ENCODE assay signal across 1 cellular context in genomic region chr16:28538733-28539596, GRCh38.
TF ChIP-seq lines count a peak whose summit lies in the region.

TSS of gene NUPR1 (minus strand) at chr16:28538974. CDS start at chr16:28538907, 67 bp downstream.

TF ChIP-seq in K562, 482 proteins besides CTCF, POLR2A, EP300 and RAD21 (continued from another document and continues in another):
- TF ChIP-seq ID3 (CRISPR knock-in tag; IDR thresholded peaks at IDR 0.05), result no peak
- TF ChIP-seq ID3 (tag; IDR thresholded peaks at IDR 0.05), result 0 out of 2 replicates have a peak, but pooled peaks have one; percentile 45
- no peak for TF ChIP-seq ZNF444 (CRISPR knock-in tag; IDR thresholded peaks at IDR 0.05)
- TF ChIP-seq PREB (CRISPR knock-in tag; IDR thresholded peaks at IDR 0.05), result no peak
- TF ChIP-seq ZKSCAN8 (CRISPR knock-in tag; IDR thresholded peaks at IDR 0.05), result no peak; the same call in 1 of the 2 replicates
- peak; percentile 66; the same call in 1 of the 2 replicates for TF ChIP-seq ATF7 (IDR thresholded peaks at IDR 0.05)
- no peak for TF ChIP-seq FOXM1 (IDR thresholded peaks at IDR 0.05; ENCODE audit: low read depth)
- TF ChIP-seq FOXM1 (CRISPR knock-in tag; IDR thresholded peaks at IDR 0.05; ENCODE audit: low read depth), result no peak
- TF ChIP-seq VEZF1 (CRISPR knock-in tag; IDR thresholded peaks at IDR 0.05), result 0 out of 2 replicates have a peak, but pooled peaks have one; percentile 7
- TF ChIP-seq SMC3 (conservative IDR thresholded peaks at IDR 0.05; ENCODE audit: insufficient read depth, low read depth, low read length), result no peak
- no peak for TF ChIP-seq RBM39 (optimal IDR thresholded peaks at IDR 0.05; ENCODE audit: low read depth, low read length)
- no peak; the same call in 1 of the 2 replicates for TF ChIP-seq TOE1 (IDR thresholded peaks at IDR 0.05; ENCODE audit: borderline replicate concordance)
- no peak for TF ChIP-seq TOE1 (CRISPR knock-in tag; IDR thresholded peaks at IDR 0.05; ENCODE audit: borderline replicate concordance, low read depth)
- TF ChIP-seq GATAD2A (IDR thresholded peaks at IDR 0.05), result no peak
- peak; percentile 76 for TF ChIP-seq CEBPB (tag; IDR thresholded peaks at IDR 0.05)
- peak; percentile 64; the same call in 1 of the 2 replicates for TF ChIP-seq ZNF644 (tag; IDR thresholded peaks at IDR 0.05; ENCODE audit: low read depth)
- no peak for TF ChIP-seq ZBTB49 (CRISPR knock-in tag; IDR thresholded peaks at IDR 0.05; ENCODE audit: borderline replicate concordance)
- no peak for TF ChIP-seq FOXP1 (CRISPR knock-in tag; IDR thresholded peaks at IDR 0.05)
- TF ChIP-seq AFF4 (CRISPR knock-in tag; IDR thresholded peaks at IDR 0.05), result no peak
- TF ChIP-seq ZHX1 (conservative IDR thresholded peaks at IDR 0.05; ENCODE audit: low read length), result no peak
- no peak for TF ChIP-seq HMGXB4 (CRISPR knock-in tag; IDR thresholded peaks at IDR 0.05)
- peak in 1 of 2 experiments; percentile 31; a peak in 1 of 4 replicates for TF ChIP-seq MAZ (CRISPR knock-in tag; conservative IDR thresholded peaks at IDR 0.05 in 1 of 2, IDR thresholded peaks at IDR 0.05 in 1 of 2)
- TF ChIP-seq ZFP1 (CRISPR knock-in tag; IDR thresholded peaks at IDR 0.05), result no peak
- no peak for TF ChIP-seq ZBTB43 (CRISPR knock-in tag; IDR thresholded peaks at IDR 0.05)
- no peak for TF ChIP-seq ZNF512 (tag; IDR thresholded peaks at IDR 0.05)
- TF ChIP-seq TSC22D4 (tag; IDR thresholded peaks at IDR 0.05), result no peak
- peak; percentile 36; the same call in 1 of the 2 replicates for TF ChIP-seq ZNF395 (CRISPR knock-in tag; IDR thresholded peaks at IDR 0.05)
- no peak for TF ChIP-seq AFF1 (IDR thresholded peaks at IDR 0.05; ENCODE audit: low read depth in 1 of 2, partially characterized antibody in 2 of 2)
- TF ChIP-seq BACH1 (tag; IDR thresholded peaks at IDR 0.05), result peak; percentile 25; the same call in 1 of the 2 replicates
- no peak for TF ChIP-seq EHMT2 (IDR thresholded peaks at IDR 0.05)
- 0 out of 2 replicates have a peak, but pooled peaks have one; percentile 11 for TF ChIP-seq ZNF41 (CRISPR knock-in tag; conservative IDR thresholded peaks at IDR 0.05)
- no peak for TF ChIP-seq NR2C2 (CRISPR knock-in tag; IDR thresholded peaks at IDR 0.05)
- peak; percentile 49; the same call in 1 of the 2 replicates for TF ChIP-seq NR2C2 (tag; IDR thresholded peaks at IDR 0.05)
- TF ChIP-seq ADNP (tag; IDR thresholded peaks at IDR 0.05), result no peak
- no peak for TF ChIP-seq SMAD1 (IDR thresholded peaks at IDR 0.05; ENCODE audit: low read depth, low read length, partially characterized antibody)
